ENCODE assay signal across 12 cellular contexts in genomic region chr2:113767811-113768210, GRCh38. TPM values are rescaled to one million over a fixed set of nuclear protein-coding genes. Genes with fewer than 3 reads are reported as not detected.
DNase-seq lines count a peak whose midpoint lies in the region; ATAC-seq and TF ChIP-seq lines count a peak whose summit lies in the region.
"Had no signal": no experiment of that assay in that cellular context is flagged by ENCODE, and none has a peak within 500 bp of the region (broad histone marks: within the 10 kb centered on the region; RNA-seq: fewer than 3 reads in every experiment).

No MANE protein-coding gene starts in this region.

- no peak for ATAC-seq in GM21737 (IDR thresholded peaks at IDR 0.05; ENCODE audit: unreplicated experiment)
- ATAC-seq: CD8-positive, alpha-beta T cell; HCT116 had no signal

- H3K27me3 ChIP-seq in AG04450 (ENCODE audit: control insufficient read depth, insufficient read depth, low read length) (no peaks in the 10 kb centered on the region), H9 (ENCODE audit: insufficient read depth, low read length) (no peaks in the 10 kb centered on the region), brain microvascular endothelial cell (replicated peaks) (no peaks in the 10 kb centered on the region), mesenchymal stem cell (ENCODE audit: control insufficient read depth in 1 of 2, insufficient read depth in 1 of 2, low read length in 2 of 2) (no peaks in the 10 kb centered on the region)

- no peak for DNase-seq in AG04450 (ENCODE audit: low read depth, low spot score)
- no peak for DNase-seq in H9
- DNase-seq in brain microvascular endothelial cell, result no peak
- DNase-seq in mesenchymal stem cell, result no peak
- DNase-seq in superior temporal gyrus (ENCODE audit: extremely low spot score), result no peak
- no peak for DNase-seq in D341Med (ENCODE audit: low spot score)
- DNase-seq: CD8-positive, alpha-beta T cell; COR-L47; DND-41 had no signal

- H2AK5ac ChIP-seq in H9 (ENCODE audit: insufficient read length, low read length) (no peak overlapping the region), mesenchymal stem cell (ENCODE audit: low read length, severe bottlenecking) (peak overlapping the region; percentile 33)

- no peak overlapping the region for H3K27ac ChIP-seq in AG04450 (ENCODE audit: low read depth, low read length)
- H3K27ac ChIP-seq in H9 (ENCODE audit: insufficient read length, low read depth, low read length), result no peak overlapping the region
- H3K27ac ChIP-seq in brain microvascular endothelial cell, result no peak overlapping the region
- no peak overlapping the region for H3K27ac ChIP-seq in mesenchymal stem cell (ENCODE audit: low read length, poor library complexity, severe bottlenecking)

- no peaks in the 10 kb centered on the region for H3K23me2 ChIP-seq in H9 (ENCODE audit: insufficient read length, low read depth, low read length, poor library complexity, severe bottlenecking)

- no peaks in the 10 kb centered on the region for H3K79me1 ChIP-seq in H9 (ENCODE audit: insufficient read depth, low read depth, low read length, poor library complexity, severe bottlenecking)
- no peaks in the 10 kb centered on the region for H3K79me1 ChIP-seq in mesenchymal stem cell (replicated peaks; ENCODE audit: low read length, poor library complexity, severe bottlenecking)

- no peak overlapping the region for H3K18ac ChIP-seq in H9 (ENCODE audit: insufficient read length, low read depth, low read length)
- no peak overlapping the region for H3K18ac ChIP-seq in mesenchymal stem cell (ENCODE audit: low read depth in 1 of 2, low read length in 2 of 2)

- POLR2A ChIA-PET in AG04450 (lab: Yijun Ruan, JAX), result no interaction called here

- no peak overlapping the region for H2BK5ac ChIP-seq in H9 (ENCODE audit: insufficient read length, low read length)
- H2BK5ac ChIP-seq in mesenchymal stem cell (ENCODE audit: low read depth, low read length, poor library complexity, severe bottlenecking), result no peak overlapping the region

- H3K56ac ChIP-seq in H9 (ENCODE audit: insufficient read length, low read depth, low read length), result no peak overlapping the region

- no peak overlapping the region for H2BK12ac ChIP-seq in H9 (ENCODE audit: insufficient read length, low read depth, low read length)
- H2BK12ac ChIP-seq in mesenchymal stem cell (ENCODE audit: low read length in 2 of 2), result no peak overlapping the region

- H2AFZ ChIP-seq in H9 (ENCODE audit: low read length) (no peak overlapping the region), mesenchymal stem cell (ENCODE audit: low read depth, low read length) (no peak overlapping the region)

- no peak overlapping the region for H3K4me2 ChIP-seq in H9 (ENCODE audit: insufficient read depth, insufficient read length, low read length)
- H3K4me2 ChIP-seq in mesenchymal stem cell (ENCODE audit: low read length, poor library complexity, severe bottlenecking), result no peak overlapping the region

- H3K4me3 Mint-ChIP-seq in H9, result no peak overlapping the region
- H3K4me3 Mint-ChIP-seq: CD14-positive monocyte; CD8-positive, alpha-beta T cell had no signal

- no CpG with 5 or more reads among the region's 2 CpGs for WGBS in H9 (ENCODE audit: extremely low coverage, insufficient read length, low lambda C conversion rate)
- 71% methylated on average over 2 of the region's 2 CpGs for WGBS in mesenchymal stem cell

- H3K4ac ChIP-seq in H9 (ENCODE audit: low read depth, low read length) (no peak overlapping the region), mesenchymal stem cell (ENCODE audit: low read depth in 1 of 2, low read length in 2 of 2) (no peak overlapping the region)

- peaks cover 7 to 26% (median 12%) of the 10 kb centered on the region in 3 experiments for H3K36me3 Mint-ChIP-seq in H9 (ENCODE audit: insufficient read depth in 1 of 3, low read depth in 3 of 3)
- H3K36me3 Mint-ChIP-seq: CD8-positive, alpha-beta T cell had no signal

- TF ChIP-seq CTCF in AG04450 (IDR thresholded peaks at IDR 0.05; ENCODE audit: low read depth, low read length) (peak; percentile 11; the same call in 1 of the 2 replicates), H9 (conservative IDR thresholded peaks at IDR 0.05) (peak; percentile 22; the same call in 1 of the 3 replicates), brain microvascular endothelial cell (IDR thresholded peaks at IDR 0.05; ENCODE audit: low read depth, low read length, missing control alignments) (peak; percentile 20)

- no peak overlapping the region for H2BK20ac ChIP-seq in H9 (ENCODE audit: low read depth, low read length, poor library complexity, severe bottlenecking)

- H3K14ac ChIP-seq in H9 (ENCODE audit: insufficient read depth, low read length) (no peak overlapping the region), mesenchymal stem cell (ENCODE audit: low read length in 2 of 2) (no peak overlapping the region)

- no peaks in the 10 kb centered on the region for H3K79me2 ChIP-seq in H9 (ENCODE audit: insufficient read depth, low read length)

- H3K9me3 Mint-ChIP-seq in H9, result peaks cover 29 to 31% of the 10 kb centered on the region in 2 experiments
- H3K9me3 Mint-ChIP-seq: CD8-positive, alpha-beta T cell had no signal

- H4K91ac ChIP-seq in H9 (ENCODE audit: insufficient read length, low read depth, low read length) (no peak overlapping the region), mesenchymal stem cell (ENCODE audit: low read length) (no peak overlapping the region)

- H3K27ac Mint-ChIP-seq in H9, result no peak overlapping the region
- H3K27ac Mint-ChIP-seq: CD14-positive monocyte; CD8-positive, alpha-beta T cell had no signal

- H4K8ac ChIP-seq in H9 (replicated peaks; ENCODE audit: insufficient read length, low read depth, low read length) (no peak overlapping the region), mesenchymal stem cell (ENCODE audit: low read length) (no peak overlapping the region)

- no peak overlapping the region for H3K4me3 ChIP-seq in AG04450 (ENCODE audit: low read depth, low read length)
- no peak overlapping the region for H3K4me3 ChIP-seq in brain microvascular endothelial cell (ENCODE audit: low read depth, low read length)
- no peak overlapping the region for H3K4me3 ChIP-seq in mesenchymal stem cell (ENCODE audit: insufficient read depth in 1 of 2, low read depth in 1 of 2, low read length in 2 of 2)

- H3K23ac ChIP-seq in H9 (ENCODE audit: insufficient read length, low read depth, low read length), result no peak overlapping the region
- H3K23ac ChIP-seq in mesenchymal stem cell (ENCODE audit: low read length in 2 of 2), result no peak overlapping the region

- peaks cover 7% of the 10 kb centered on the region for H3K9me3 ChIP-seq in AG04450 (ENCODE audit: control insufficient read depth, insufficient read depth, low read length)
- no peaks in the 10 kb centered on the region for H3K9me3 ChIP-seq in H9 (ENCODE audit: control insufficient read depth, low read depth, low read length)
- H3K9me3 ChIP-seq in mesenchymal stem cell (ENCODE audit: control insufficient read depth, low read length), result no peaks in the 10 kb centered on the region

- no peak overlapping the region for H3T11ph ChIP-seq in H9 (ENCODE audit: low read length)

- no peak overlapping the region for H4K5ac ChIP-seq in H9 (ENCODE audit: insufficient read length, low read depth, low read length)

- peaks cover 0 to 7% of the 10 kb centered on the region in 2 experiments; a peak in 3 of 4 replicates for H3K4me1 Mint-ChIP-seq in H9
- H3K4me1 Mint-ChIP-seq: CD14-positive monocyte had no signal

- CTCF ChIA-PET in AG04450 (lab: Charles Lee), result no interaction called here

- peaks cover 4% of the 10 kb centered on the region for H3K27me3 Mint-ChIP-seq in H9 (ENCODE audit: low read depth)

- no peaks in the 10 kb centered on the region for H4K20me1 ChIP-seq in H9 (ENCODE audit: control insufficient read depth, insufficient read depth, insufficient read length)

- no peak overlapping the region for H3K9ac ChIP-seq in H9 (ENCODE audit: extremely low read depth, insufficient read length, low read length)
- H3K9ac ChIP-seq in mesenchymal stem cell (ENCODE audit: low read length), result no peak overlapping the region

- H3K4me1 ChIP-seq in H9 (ENCODE audit: insufficient read depth, low read length) (no peaks in the 10 kb centered on the region), mesenchymal stem cell (ENCODE audit: control insufficient read depth, insufficient read depth, low read depth, low read length) (peaks cover under 1% of the 10 kb centered on the region)

- H2BK15ac ChIP-seq in H9 (ENCODE audit: low read depth, low read length) (no peak overlapping the region), mesenchymal stem cell (ENCODE audit: low read depth, poor library complexity, severe bottlenecking) (no peak overlapping the region)

- in situ Hi-C loops in brain microvascular endothelial cell (cut with HindIII; ENCODE audit: low pct_ligation_motif_present, low sequenced_read_pairs), result loop anchor here (25.0 kb wide), 1 partner anchor 194 kb away; no protein-coding TSS in a partner anchor

- H2BK120ac ChIP-seq in H9 (ENCODE audit: low read depth, low read length, poor library complexity, severe bottlenecking), result no peak overlapping the region
- no peak overlapping the region for H2BK120ac ChIP-seq in mesenchymal stem cell (ENCODE audit: low read depth, low read length)

- H3K36me3 ChIP-seq in brain microvascular endothelial cell (replicated peaks) (no peaks in the 10 kb centered on the region), mesenchymal stem cell (ENCODE audit: control insufficient read depth in 1 of 2, insufficient read depth in 2 of 2, low read depth in 1 of 2, low read length in 2 of 2) (no peaks in the 10 kb centered on the region)

RNA-seq across cellular contexts. Expression of gene SLC35F5, which starts 11.4 kb away (rescaled TPM):
- polyA plus RNA-seq in AG04450 (2011; rRNA removed), result 67.2 and 91.0 TPM in 2 replicates
- polyA minus RNA-seq in AG04450 (2011; rRNA and poly(A)+ RNA removed), result 46.6 and 86.1 TPM in 2 replicates
- 26.2 and 31.3 TPM in 2 replicates for total RNA-seq in H9 (2021)
- polyA plus RNA-seq in mesenchymal stem cell (2013, experiment 1 of 2), result 46.0 TPM
- 48.9 TPM for polyA plus RNA-seq in mesenchymal stem cell (2013, experiment 2 of 2)
